1 cellular context compared by ENCODE assay signal in the genomic region with DNA sequence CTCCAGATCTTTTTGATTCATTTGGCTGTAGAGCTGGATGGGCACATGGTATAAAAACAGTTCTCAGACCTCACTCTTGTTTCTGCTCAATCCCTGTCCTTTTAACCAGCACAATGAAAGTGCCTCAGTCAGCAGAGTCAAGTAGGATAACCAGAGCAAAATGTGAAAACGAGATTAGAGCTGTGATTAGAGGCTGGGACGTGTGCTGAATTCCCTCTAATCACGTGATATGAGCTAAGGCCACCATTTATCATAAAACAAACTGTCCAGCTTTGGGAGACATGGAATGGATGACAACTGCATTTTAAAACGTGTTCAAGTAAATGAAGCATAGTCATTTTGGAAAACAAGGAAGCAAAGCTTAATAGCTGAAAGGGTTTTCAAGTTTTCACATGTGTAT.
TF ChIP-seq lines count a peak whose summit lies in the region.

No MANE protein-coding gene starts in this region.

TF ChIP-seq in K562, 482 proteins besides CTCF, POLR2A, EP300 and RAD21 (continued from another document):
- TF ChIP-seq, protein P1, sequence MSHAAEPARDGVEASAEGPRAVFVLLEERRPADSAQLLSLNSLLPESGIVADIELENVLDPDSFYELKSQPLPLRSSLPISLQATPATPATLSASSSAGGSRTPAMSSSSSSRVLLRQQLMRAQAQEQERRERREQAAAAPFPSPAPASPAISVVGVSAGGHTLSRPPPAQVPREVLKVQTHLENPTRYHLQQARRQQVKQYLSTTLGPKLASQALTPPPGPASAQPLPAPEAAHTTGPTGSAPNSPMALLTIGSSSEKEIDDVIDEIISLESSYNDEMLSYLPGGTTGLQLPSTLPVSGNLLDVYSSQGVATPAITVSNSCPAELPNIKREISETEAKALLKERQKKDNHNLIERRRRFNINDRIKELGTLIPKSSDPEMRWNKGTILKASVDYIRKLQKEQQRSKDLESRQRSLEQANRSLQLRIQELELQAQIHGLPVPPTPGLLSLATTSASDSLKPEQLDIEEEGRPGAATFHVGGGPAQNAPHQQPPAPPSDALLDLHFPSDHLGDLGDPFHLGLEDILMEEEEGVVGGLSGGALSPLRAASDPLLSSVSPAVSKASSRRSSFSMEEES (CRISPR knock-in tag; IDR thresholded peaks at IDR 0.05): peak; percentile 94
- TF ChIP-seq ZBTB9 (CRISPR knock-in tag; IDR thresholded peaks at IDR 0.05) (no peak), KDM2B (CRISPR knock-in tag; IDR thresholded peaks at IDR 0.05) (no peak), EZH2 (IDR thresholded peaks at IDR 0.05; ENCODE audit: borderline replicate concordance, low read depth, low read length) (no peak), MEIS2 (IDR thresholded peaks at IDR 0.05; ENCODE audit: partially characterized antibody) (peak; percentile 54), BHLHE40 (IDR thresholded peaks at IDR 0.05; ENCODE audit: low read length) (peak; percentile 69), ZNF408 (CRISPR knock-in tag; IDR thresholded peaks at IDR 0.05; ENCODE audit: low read depth) (no peak)
- TF ChIP-seq, protein P2, sequence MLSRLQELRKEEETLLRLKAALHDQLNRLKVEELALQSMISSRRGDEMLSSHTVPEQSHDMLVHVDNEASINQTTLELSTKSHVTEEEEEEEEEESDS (CRISPR knock-in tag; IDR thresholded peaks at IDR 0.05): no peak
- TF ChIP-seq, protein P3, sequence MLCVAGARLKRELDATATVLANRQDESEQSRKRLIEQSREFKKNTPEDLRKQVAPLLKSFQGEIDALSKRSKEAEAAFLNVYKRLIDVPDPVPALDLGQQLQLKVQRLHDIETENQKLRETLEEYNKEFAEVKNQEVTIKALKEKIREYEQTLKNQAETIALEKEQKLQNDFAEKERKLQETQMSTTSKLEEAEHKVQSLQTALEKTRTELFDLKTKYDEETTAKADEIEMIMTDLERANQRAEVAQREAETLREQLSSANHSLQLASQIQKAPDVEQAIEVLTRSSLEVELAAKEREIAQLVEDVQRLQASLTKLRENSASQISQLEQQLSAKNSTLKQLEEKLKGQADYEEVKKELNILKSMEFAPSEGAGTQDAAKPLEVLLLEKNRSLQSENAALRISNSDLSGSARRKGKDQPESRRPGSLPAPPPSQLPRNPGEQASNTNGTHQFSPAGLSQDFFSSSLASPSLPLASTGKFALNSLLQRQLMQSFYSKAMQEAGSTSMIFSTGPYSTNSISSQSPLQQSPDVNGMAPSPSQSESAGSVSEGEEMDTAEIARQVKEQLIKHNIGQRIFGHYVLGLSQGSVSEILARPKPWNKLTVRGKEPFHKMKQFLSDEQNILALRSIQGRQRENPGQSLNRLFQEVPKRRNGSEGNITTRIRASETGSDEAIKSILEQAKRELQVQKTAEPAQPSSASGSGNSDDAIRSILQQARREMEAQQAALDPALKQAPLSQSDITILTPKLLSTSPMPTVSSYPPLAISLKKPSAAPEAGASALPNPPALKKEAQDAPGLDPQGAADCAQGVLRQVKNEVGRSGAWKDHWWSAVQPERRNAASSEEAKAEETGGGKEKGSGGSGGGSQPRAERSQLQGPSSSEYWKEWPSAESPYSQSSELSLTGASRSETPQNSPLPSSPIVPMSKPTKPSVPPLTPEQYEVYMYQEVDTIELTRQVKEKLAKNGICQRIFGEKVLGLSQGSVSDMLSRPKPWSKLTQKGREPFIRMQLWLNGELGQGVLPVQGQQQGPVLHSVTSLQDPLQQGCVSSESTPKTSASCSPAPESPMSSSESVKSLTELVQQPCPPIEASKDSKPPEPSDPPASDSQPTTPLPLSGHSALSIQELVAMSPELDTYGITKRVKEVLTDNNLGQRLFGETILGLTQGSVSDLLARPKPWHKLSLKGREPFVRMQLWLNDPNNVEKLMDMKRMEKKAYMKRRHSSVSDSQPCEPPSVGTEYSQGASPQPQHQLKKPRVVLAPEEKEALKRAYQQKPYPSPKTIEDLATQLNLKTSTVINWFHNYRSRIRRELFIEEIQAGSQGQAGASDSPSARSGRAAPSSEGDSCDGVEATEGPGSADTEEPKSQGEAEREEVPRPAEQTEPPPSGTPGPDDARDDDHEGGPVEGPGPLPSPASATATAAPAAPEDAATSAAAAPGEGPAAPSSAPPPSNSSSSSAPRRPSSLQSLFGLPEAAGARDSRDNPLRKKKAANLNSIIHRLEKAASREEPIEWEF (CRISPR knock-in tag; IDR thresholded peaks at IDR 0.05): no peak
